ENCODE assay signal across 28 cellular contexts in genomic region chr2:20030224-20030623, GRCh38. TPM values are rescaled to one million over a fixed set of nuclear protein-coding genes. Genes with fewer than 3 reads are reported as not detected.
"Had no signal": no experiment of that assay in that cellular context is flagged by ENCODE, and none has a peak within 500 bp of the region (broad histone marks: within the 10 kb centered on the region; RNA-seq: fewer than 3 reads in every experiment).

No MANE protein-coding gene starts in this region.

- H3K27ac Mint-ChIP-seq: mesothelial cell of epicardium; nephron; neural progenitor cell; stimulated activated effector memory CD8-positive, alpha-beta T cell treated with anti-CD3 and anti-CD28 coated beads, Interleukin-12 subunit alpha, Interleukin-12 subunit beta, amount 100 ng/mL, for 72 hours; type B pancreatic cell had no signal

- H3K27ac ChIP-seq: dorsolateral prefrontal cortex, epithelial cell of prostate, gastrocnemius medialis, heart left ventricle, hepatocyte, neural progenitor cell, prostate gland, right atrium auricular region, testis, tibial artery had no signal

- H3K27me3 Mint-ChIP-seq: naive B cell, type B pancreatic cell had no signal

- H3K9me3 ChIP-seq: gastrocnemius medialis, mucosa of descending colon, prostate gland, testis had no signal

- H3K27me3 ChIP-seq: dorsolateral prefrontal cortex, gastrocnemius medialis, heart left ventricle, hepatocyte, neural progenitor cell, right atrium auricular region, sigmoid colon, testis, tibial artery had no signal

- H3K9ac ChIP-seq: neural progenitor cell had no signal

- H3K4me2 ChIP-seq: hepatocyte, neural progenitor cell had no signal

- H3K9me3 Mint-ChIP-seq: stimulated activated effector memory CD8-positive, alpha-beta T cell treated with anti-CD3 and anti-CD28 coated beads, Interleukin-12 subunit alpha, Interleukin-12 subunit beta, amount 100 ng/mL, for 72 hours had no signal

- DNase-seq: dorsolateral prefrontal cortex; effector CD4-positive, alpha-beta T cell; foreskin fibroblast; gastrocnemius medialis; heart left ventricle; kidney; mesenchymal stem cell; mucosa of descending colon; naive B cell; sigmoid colon; stimulated activated CD4-positive, alpha-beta T cell treated with anti-CD3 and anti-CD28 coated beads, Interleukin-2, amount 100 ng/mL, for 24 hours; stimulated activated CD4-positive, alpha-beta T cell treated with anti-CD3 and anti-CD28 coated beads, Interleukin-4, amount 100 ng/mL, for 24 hours; stimulated activated naive CD8-positive, alpha-beta T cell treated with anti-CD3 and anti-CD28 coated beads, Interleukin-15, Interleukin-2, amounts not matched to agents 100 U/mL and 50 U/mL, for 24 hours; substantia nigra; testis; tibial artery had no signal

- H3K4me1 Mint-ChIP-seq: nephron; stimulated activated effector memory CD8-positive, alpha-beta T cell treated with anti-CD3 and anti-CD28 coated beads, Interleukin-12 subunit alpha, Interleukin-12 subunit beta, amount 100 ng/mL, for 72 hours had no signal

- ATAC-seq: esophagus mucosa; gastrocnemius medialis; heart left ventricle; left lobe of liver; mucosa of descending colon; stimulated activated effector memory CD8-positive, alpha-beta T cell treated with anti-CD3 and anti-CD28 coated beads, Interleukin-12 subunit alpha, Interleukin-12 subunit beta, amount 100 ng/mL, for 72 hours; stimulated activated naive CD8-positive, alpha-beta T cell treated with anti-CD3 and anti-CD28 coated beads, Interleukin-15, Interleukin-2, amounts not matched to agents 100 U/mL and 50 U/mL, for 24 hours had no signal

- H3K4me3 Mint-ChIP-seq: mesothelial cell of epicardium; naive B cell; nephron; neural progenitor cell; stimulated activated effector memory CD8-positive, alpha-beta T cell treated with anti-CD3 and anti-CD28 coated beads, Interleukin-12 subunit alpha, Interleukin-12 subunit beta, amount 100 ng/mL, for 72 hours; type B pancreatic cell had no signal

- H3K4me3 ChIP-seq: dorsolateral prefrontal cortex, gastrocnemius medialis, heart left ventricle, hepatocyte, mucosa of descending colon, neural progenitor cell, prostate gland, right atrium auricular region, sigmoid colon, testis, tibial artery had no signal

- H2AFZ ChIP-seq: hepatocyte, neural progenitor cell had no signal

- FAIRE-seq: colon, kidney had no signal

- H3K4me1 ChIP-seq: neural progenitor cell, prostate gland had no signal

RNA-seq across cellular contexts. Expression of gene MATN3, which starts 17.8 kb away (rescaled TPM):
- total RNA-seq: right atrium auricular region had no signal
